15 cellular contexts compared by ENCODE assay signal in genomic region chr10:28263136-28263857, GRCh38. TPM values are rescaled to one million over a fixed set of nuclear protein-coding genes. Genes with fewer than 3 reads are reported as not detected.
DNase-seq lines count a peak whose midpoint lies in the region; ATAC-seq and TF ChIP-seq lines count a peak whose summit lies in the region.
"Had no signal": no experiment of that assay in that cellular context is flagged by ENCODE, and none has a peak within 500 bp of the region (broad histone marks: within the 10 kb centered on the region; RNA-seq: fewer than 3 reads in every experiment).

No MANE protein-coding gene starts in this region.

- H3K27me3 Mint-ChIP-seq in activated T-cell treated with anti-CD3 and anti-CD28 coated beads, Interleukin-2, amount 50 U/mL, for 4 hours (ENCODE audit: low read depth), result no peaks in the 10 kb centered on the region
- H3K27me3 Mint-ChIP-seq: activated CD4-positive, alpha-beta memory T cell treated with anti-CD3 and anti-CD28 coated beads for 36 hours had no signal

- H3K27ac ChIP-seq in 22Rv1, result peak overlapping the region; percentile 54
- H3K27ac ChIP-seq in esophagus muscularis mucosa (replicated peaks in 1 of 4), result peak overlapping the region; percentile 55 to 73 (median 56)
- H3K27ac ChIP-seq: neutrophil had no signal

- H3K27me3 ChIP-seq in esophagus muscularis mucosa (no peaks in the 10 kb centered on the region), mucosa of stomach (ENCODE audit: control insufficient read depth, insufficient read depth, low read length) (no peaks in the 10 kb centered on the region)
- H3K27me3 ChIP-seq: neutrophil had no signal

- H3K4me1 Mint-ChIP-seq in activated T-cell treated with anti-CD3 and anti-CD28 coated beads, Interleukin-2, amount 50 U/mL, for 4 hours (ENCODE audit: low read depth), result peaks cover 20% of the 10 kb centered on the region

- H3K4me3 Mint-ChIP-seq in activated T-cell treated with anti-CD3 and anti-CD28 coated beads, Interleukin-2, amount 50 U/mL, for 4 hours, result no peak overlapping the region
- H3K4me3 Mint-ChIP-seq: activated CD4-positive, alpha-beta memory T cell treated with anti-CD3 and anti-CD28 coated beads for 36 hours had no signal

- H3K36me3 ChIP-seq in esophagus muscularis mucosa, result no peaks in the 10 kb centered on the region
- H3K36me3 ChIP-seq in mucosa of stomach (ENCODE audit: control insufficient read depth, insufficient read depth, low read length), result no peaks in the 10 kb centered on the region
- H3K36me3 ChIP-seq: neutrophil had no signal

- H3K9me3 Mint-ChIP-seq in activated T-cell treated with anti-CD3 and anti-CD28 coated beads, Interleukin-2, amount 50 U/mL, for 4 hours, result no peaks in the 10 kb centered on the region
- H3K9me3 Mint-ChIP-seq: activated CD4-positive, alpha-beta memory T cell treated with anti-CD3 and anti-CD28 coated beads for 36 hours had no signal

- peak overlapping the region; percentile 33 for H3K9ac ChIP-seq in mucosa of stomach (ENCODE audit: low read length)

- no peak for TF ChIP-seq CTCF in 22Rv1 (IDR thresholded peaks at IDR 0.05)
- TF ChIP-seq CTCF in esophagus muscularis mucosa (IDR thresholded peaks at IDR 0.05), result no peak

- intact Hi-C loops in esophagus muscularis mucosa (cut with DNase I), result no loop called here

- DNase-seq in NCI-H2029 (lab: John Stamatoyannopoulos, UW) (peak; percentile 46), esophagus muscularis mucosa (ENCODE audit: extremely low spot score) (peak; percentile 89), NCI-H446 treated with DMSO at 0.1 percent for 48 hours (lab: John Stamatoyannopoulos, UW) (no peak)
- no peak for DNase-seq in activated T-cell treated with anti-CD3 and anti-CD28 coated beads, Interleukin-2, amount 50 U/mL, for 4 hours
- no peak for DNase-seq in activated CD4-positive, alpha-beta T cell treated with anti-CD3 and anti-CD28 coated beads, Interleukin-2, amount 50 U/mL, for 4 hours
- DNase-seq: activated CD4-positive, alpha-beta memory T cell treated with anti-CD3 and anti-CD28 coated beads for 36 hours; effector memory CD4-positive, alpha-beta T cell; NK-92 treated with Interleukin-12 subunit alpha and Interleukin-12 subunit beta, amount 100 ng/mL, for 24 hours; SHP77 treated with DMSO at 0.1 percent for 48 hours; stimulated activated CD4-positive, alpha-beta T cell treated with anti-CD3 and anti-CD28 coated beads, Interleukin-12 subunit alpha, Interleukin-12 subunit beta, amount 100 ng/mL, for 4 hours; T1000 had no signal

- no peak for TF ChIP-seq POLR2A in esophagus muscularis mucosa (IDR thresholded peaks at IDR 0.05; ENCODE audit: low read depth)

- no peak for TF ChIP-seq EP300 in esophagus muscularis mucosa (IDR thresholded peaks at IDR 0.05)

- ATAC-seq in activated T-cell treated with anti-CD3 and anti-CD28 coated beads, Interleukin-2, amount 50 U/mL, for 4 hours, result no peak
- no peak for ATAC-seq in GM19467 (IDR thresholded peaks at IDR 0.05; ENCODE audit: unreplicated experiment)

- peaks cover 11% of the 10 kb centered on the region for H3K36me3 Mint-ChIP-seq in activated T-cell treated with anti-CD3 and anti-CD28 coated beads, Interleukin-2, amount 50 U/mL, for 4 hours (ENCODE audit: insufficient read depth)

- 32% methylated on average over 10 of the region's 10 CpGs for WGBS in esophagus muscularis mucosa

- H3K9me3 ChIP-seq in esophagus muscularis mucosa (no peaks in the 10 kb centered on the region), mucosa of stomach (ENCODE audit: control insufficient read depth, low read length) (no peaks in the 10 kb centered on the region)
- H3K9me3 ChIP-seq: neutrophil had no signal

- H3K4me1 ChIP-seq in esophagus muscularis mucosa (peaks cover 13 to 56% (median 49%) of the 10 kb centered on the region in 4 donors), mucosa of stomach (ENCODE audit: control insufficient read depth, insufficient read depth, low read length) (peaks cover 4% of the 10 kb centered on the region)

- peak overlapping the region; percentile 12 to 24 (median 17) for H3K4me3 ChIP-seq in esophagus muscularis mucosa
- no peak overlapping the region for H3K4me3 ChIP-seq in mucosa of stomach (ENCODE audit: low read length)

RNA-seq across cellular contexts. Expression of gene MPP7, which starts 39.6 kb away (rescaled TPM):
- total RNA-seq in esophagus muscularis mucosa, result 10 to 100 TPM; 30.3 to 59.1 (median 49.3) TPM
- total RNA-seq in activated T-cell treated with anti-CD3 and anti-CD28 coated beads, Interleukin-2, amount 50 U/mL, for 4 hours, result 1 to 10 TPM; 1.9 to 3.2 (median 2.9) TPM

Comparison
In these comparisons a context has a peak if more than half of its experiments do, and no peak if none do; other contexts are left out.
1. DNase-seq: peak in NCI-H2029 (single experiment) and esophagus muscularis mucosa (single experiment); none in activated T-cell treated with anti-CD3 and anti-CD28 coated beads, Interleukin-2, amount 50 U/mL, for 4 hours (single experiment), activated CD4-positive, alpha-beta T cell treated with anti-CD3 and anti-CD28 coated beads, Interleukin-2, amount 50 U/mL, for 4 hours (0 of 2) and NCI-H446 treated with DMSO at 0.1 percent for 48 hours (single experiment).
2. RNA of gene MPP7, which starts 39.6 kb away (total RNA-seq): 30.3 to 59.1 TPM in esophagus muscularis mucosa; 1.9 to 3.2 TPM in activated T-cell treated with anti-CD3 and anti-CD28 coated beads, Interleukin-2, amount 50 U/mL, for 4 hours; every median in the first group is over 4 times any median in the second.